In genomic region chr16:1259760-1260068, GRCh38 we compare ENCODE assay signal across 25 cellular contexts. TPM values are rescaled to one million over a fixed set of nuclear protein-coding genes. Genes with fewer than 3 reads are reported as not detected.
A peak's percentile ranks its signal among the peaks of the same experiment; 100 is the strongest.
DNase-seq lines count a peak whose midpoint lies in the region; ATAC-seq and TF ChIP-seq lines count a peak whose summit lies in the region.
"Had no signal": no experiment of that assay in that cellular context is flagged by ENCODE, and none has a peak within 500 bp of the region (broad histone marks: within the 10 kb centered on the region; RNA-seq: fewer than 3 reads in every experiment).

No MANE protein-coding gene starts in this region.

- no peak overlapping the region for H4K91ac ChIP-seq in neuronal stem cell (ENCODE audit: low read depth, low read length, poor library complexity)

- intact Hi-C loops in Right ventricle myocardium superior (cut with DNase I), result no loop called here
- intact Hi-C loops in heart right ventricle (cut with DNase I), result no loop called here

- in situ Hi-C loops in GM13976 (cut with MboI; ENCODE audit: low sequenced_read_pairs, unreplicated experiment), result no loop called here

- no peaks in the 10 kb centered on the region for H3K36me3 Mint-ChIP-seq in T-helper 17 cell (ENCODE audit: low read depth)
- H3K36me3 Mint-ChIP-seq: CD14-positive monocyte; CD8-positive, alpha-beta memory T cell had no signal

- H3K9me3 ChIP-seq in heart right ventricle, result no peaks in the 10 kb centered on the region
- no peaks in the 10 kb centered on the region for H3K9me3 ChIP-seq in NT2/D1 (ENCODE audit: insufficient read depth, low read length)
- H3K9me3 ChIP-seq in neuronal stem cell (replicated peaks in 1 of 2; ENCODE audit: control insufficient read depth in 2 of 2, insufficient read depth in 1 of 2, low read depth in 1 of 2, low read length in 2 of 2), result peaks cover 0 to 5% of the 10 kb centered on the region in 2 donors
- no peaks in the 10 kb centered on the region for H3K9me3 ChIP-seq in T-helper 17 cell (ENCODE audit: control insufficient read depth, low read length, poor library complexity, severe bottlenecking)
- H3K9me3 ChIP-seq: A549, BE2C had no signal

- no peak overlapping the region for H3K27ac ChIP-seq in heart right ventricle
- H3K27ac ChIP-seq in neuronal stem cell (replicated peaks; ENCODE audit: low read length), result no peak overlapping the region
- H3K27ac ChIP-seq: BLaER1 treated with 17β-estradiol and CSF1 and Interleukin-3, amounts not matched to agents 10 nM and 100 nM; GM23248 had no signal

- H3K27ac Mint-ChIP-seq in T-helper 17 cell, result no peak overlapping the region
- H3K27ac Mint-ChIP-seq: CD14-positive monocyte; CD4-positive, alpha-beta T cell; CD8-positive, alpha-beta memory T cell; H9 had no signal

- no peak overlapping the region for H3K4me2 ChIP-seq in neuronal stem cell (ENCODE audit: insufficient read depth, low read length, poor library complexity, severe bottlenecking)

- peak overlapping the region; percentile 80 for H3K23ac ChIP-seq in neuronal stem cell (ENCODE audit: low read depth, low read length, poor library complexity)

- DNase-seq in Right ventricle myocardium superior, result peak; percentile 17
- DNase-seq in heart right ventricle, result no peak
- peak; percentile 39 for DNase-seq in GM13976 (ENCODE audit: low spot score)
- DNase-seq in NT2/D1 (ENCODE audit: low read depth, low spot score), result no peak
- no peak for DNase-seq in neuronal stem cell (ENCODE audit: low spot score)
- DNase-seq in T-helper 17 cell, result no peak
- DNase-seq in hepatic stellate cell (ENCODE audit: low spot score), result no peak
- DNase-seq: 8988T; ACHN; AML-193; BE2C; CD4-positive, alpha-beta T cell; CD8-positive, alpha-beta memory T cell; DMS 273 treated with DMSO at 0.1 percent for 48 hours; DMS79; EL; GDM1; GM23248; H9 had no signal

- no peak for ATAC-seq in Right ventricle myocardium superior (ENCODE audit: poor library complexity)
- no peak for ATAC-seq in heart right ventricle
- ATAC-seq in T-helper 17 cell, result no peak
- ATAC-seq: GM12878, HCT116 had no signal

- H3K4me3 ChIP-seq in heart right ventricle (no peak overlapping the region), NT2/D1 (ENCODE audit: insufficient read length, low read depth) (no peak overlapping the region), neuronal stem cell (ENCODE audit: low read length in 2 of 2) (no peak overlapping the region)
- H3K4me3 ChIP-seq: GM12878, GM23248 had no signal

- H3K27me3 Mint-ChIP-seq in T-helper 17 cell, result peaks cover 17% of the 10 kb centered on the region

- peak overlapping the region; percentile 92 for H2AK5ac ChIP-seq in neuronal stem cell (ENCODE audit: low read depth, low read length)

- TF ChIP-seq CTCF in heart right ventricle (IDR thresholded peaks at IDR 0.05) (no peak), GM13976 (IDR thresholded peaks at IDR 0.05; ENCODE audit: borderline replicate concordance, control extremely low read depth, extremely low read depth, insufficient read depth, missing control alignments) (no peak)

- H3K18ac ChIP-seq in neuronal stem cell (ENCODE audit: low read length), result no peak overlapping the region

- H3K4me1 ChIP-seq in heart right ventricle (no peaks in the 10 kb centered on the region), NT2/D1 (ENCODE audit: insufficient read depth, insufficient read length) (no peaks in the 10 kb centered on the region), neuronal stem cell (ENCODE audit: control insufficient read depth in 2 of 2, insufficient read depth in 1 of 2, low read depth in 1 of 2, low read length in 2 of 2) (peaks cover 0 to 2% of the 10 kb centered on the region in 2 donors)
- H3K4me1 ChIP-seq: BE2C had no signal

- no peak overlapping the region for H2AFZ ChIP-seq in neuronal stem cell (ENCODE audit: low read length)
- H2AFZ ChIP-seq: GM23248 had no signal

- H2BK5ac ChIP-seq in neuronal stem cell (ENCODE audit: low read length), result peak overlapping the region; percentile 13

- H3K4ac ChIP-seq in neuronal stem cell (ENCODE audit: low read length), result no peak overlapping the region

- peaks cover 4% of the 10 kb centered on the region for H3K4me1 Mint-ChIP-seq in T-helper 17 cell

- no peaks in the 10 kb centered on the region for H3K36me3 ChIP-seq in heart right ventricle
- no peaks in the 10 kb centered on the region for H3K36me3 ChIP-seq in NT2/D1 (ENCODE audit: insufficient read depth, insufficient read length, low read length)
- no peaks in the 10 kb centered on the region for H3K36me3 ChIP-seq in neuronal stem cell (replicated peaks in 1 of 2; ENCODE audit: control insufficient read depth in 2 of 2, insufficient read depth in 2 of 2, low read length in 2 of 2)
- H3K36me3 ChIP-seq: BE2C; BLaER1 treated with 17β-estradiol and CSF1 and Interleukin-3, amounts not matched to agents 10 nM and 100 nM had no signal

- no peak overlapping the region for H2BK12ac ChIP-seq in neuronal stem cell (ENCODE audit: low read length)

- no peak overlapping the region for H4K8ac ChIP-seq in neuronal stem cell (ENCODE audit: low read depth, low read length)

- H2BK15ac ChIP-seq in neuronal stem cell (ENCODE audit: low read length), result peak overlapping the region; percentile 85

- H3K27me3 ChIP-seq in heart right ventricle (peaks cover 16 to 73% (median 65%) of the 10 kb centered on the region in 7 donors), NT2/D1 (ENCODE audit: insufficient read depth, insufficient read length) (peaks cover 49% of the 10 kb centered on the region), neuronal stem cell (ENCODE audit: control insufficient read depth in 3 of 3, insufficient read depth in 3 of 3, low read depth in 1 of 3, low read length in 3 of 3) (peaks cover 11 to 58% (median 38%) of the 10 kb centered on the region in 3 experiments)

- no peak overlapping the region for H2BK120ac ChIP-seq in neuronal stem cell (ENCODE audit: low read depth, low read length)

- no peak overlapping the region for H3K4me3 Mint-ChIP-seq in T-helper 17 cell
- H3K4me3 Mint-ChIP-seq: CD4-positive, alpha-beta T cell had no signal

- H3K14ac ChIP-seq in neuronal stem cell (ENCODE audit: low read length), result peak overlapping the region; percentile 82

- H3K79me1 ChIP-seq in neuronal stem cell (ENCODE audit: low read depth, low read length), result peaks cover 4% of the 10 kb centered on the region

- WGBS in heart right ventricle, 2 donors, result 22 to 32% methylated on average over 11 of the region's 11 CpGs
- no CpG with 5 or more reads among the region's 11 CpGs for WGBS in neuronal stem cell (ENCODE audit: extremely low coverage in 2 of 2, insufficient read length in 2 of 2, insufficient replicate concordance in 1 of 2), 2 donors

- H3K9ac ChIP-seq in NT2/D1 (ENCODE audit: insufficient read length, low read depth) (peak overlapping the region; percentile 50), neuronal stem cell (ENCODE audit: low read depth, low read length, poor library complexity) (peak overlapping the region; percentile 44)
- H3K9ac ChIP-seq: GM23248 had no signal

RNA-seq across cellular contexts. Expression of gene TPSD1, which starts 3.8 kb away (rescaled TPM):
- 0.51 TPM for total RNA-seq in Right ventricle myocardium superior
- under 1 TPM in 3 of 10 donors, not detected in 7; 0.28 to 0.44 (median 0.33) TPM for total RNA-seq in heart right ventricle
- under 1 TPM; 0.12 to 0.51 TPM for polyA plus RNA-seq in heart right ventricle
- polyA plus RNA-seq in neuronal stem cell (2013, experiment 1 of 2), result 0.06 TPM
- polyA plus RNA-seq in neuronal stem cell (2013, experiment 2 of 2), result not detected
- total RNA-seq in T-helper 17 cell, result not detected
- total RNA-seq: CD4-positive, alpha-beta T cell; CD8-positive, alpha-beta memory T cell; GM12878; GM23248; H4; H9 had no signal
- polyA plus RNA-seq: A549; CD14-positive monocyte; CD8-positive, alpha-beta memory T cell; GM12878; GM23248 had no signal

RNA-seq across cellular contexts. Expression of gene TPSAB1, which starts 19.2 kb away (rescaled TPM):
- 7.1 TPM for total RNA-seq in Right ventricle myocardium superior
- total RNA-seq in heart right ventricle, result 10 to 100 TPM in 1 of 10 donors, 1 to 10 TPM in 7, under 1 TPM in 2; 0.53 to 11.4 (median 2.2) TPM
- polyA plus RNA-seq in heart right ventricle, result 1 to 10 TPM; 1.5 to 5.8 TPM
- polyA plus RNA-seq in neuronal stem cell (2013, experiment 1 of 2), result not detected
- polyA plus RNA-seq in neuronal stem cell (2013, experiment 2 of 2), result not detected
- not detected for total RNA-seq in T-helper 17 cell
- total RNA-seq: CD8-positive, alpha-beta memory T cell; GM12878; GM23248; H4; H9 had no signal
- polyA plus RNA-seq: A549; CD14-positive monocyte; CD8-positive, alpha-beta memory T cell; GM23248 had no signal

RNA-seq across cellular contexts. Expression of gene TPSB2, which starts 29.7 kb away (rescaled TPM):
- total RNA-seq in Right ventricle myocardium superior, result 10.1 TPM
- 1 to 10 TPM in 7 of 10 donors, under 1 TPM in 3; 0.33 to 5.2 (median 1.8) TPM for total RNA-seq in heart right ventricle
- polyA plus RNA-seq in heart right ventricle, result 1 to 10 TPM; 1.7 to 6.4 TPM
- not detected for polyA plus RNA-seq in neuronal stem cell (2013, experiment 1 of 2)
- not detected for polyA plus RNA-seq in neuronal stem cell (2013, experiment 2 of 2)
- total RNA-seq in T-helper 17 cell, result not detected
- total RNA-seq: CD4-positive, alpha-beta T cell; CD8-positive, alpha-beta memory T cell; GM12878; GM23248; H9 had no signal
- polyA plus RNA-seq: A549; CD14-positive monocyte; CD8-positive, alpha-beta memory T cell; GM12878; GM23248 had no signal

RNA-seq across cellular contexts. Expression of gene TPSG1, which starts 34.6 kb away (rescaled TPM):
- total RNA-seq in Right ventricle myocardium superior (0.19 TPM), heart right ventricle (under 1 TPM in 1 of 10 donors, not detected in 9; 0.37 TPM), T-helper 17 cell (not detected)
- under 1 TPM in 1 of 2 donors, not detected in 1; 0.06 TPM for polyA plus RNA-seq in heart right ventricle
- not detected for polyA plus RNA-seq in neuronal stem cell (2013, experiment 1 of 2)
- not detected for polyA plus RNA-seq in neuronal stem cell (2013, experiment 2 of 2)
- total RNA-seq: CD4-positive, alpha-beta T cell; CD8-positive, alpha-beta memory T cell; GM12878; GM23248; H9 had no signal
- polyA plus RNA-seq: A549; CD14-positive monocyte; CD8-positive, alpha-beta memory T cell; GM12878; GM23248 had no signal

RNA-seq across cellular contexts. Expression of gene UBE2I, which starts 49.7 kb away (rescaled TPM):
- total RNA-seq in Right ventricle myocardium superior (77.2 TPM), heart right ventricle (10 to 100 TPM; 70.6 to 99.8 (median 84.6) TPM), T-helper 17 cell (100 to 1,000 TPM; 233 to 249 TPM)
- 10 to 100 TPM; 63.1 to 76.4 TPM for polyA plus RNA-seq in heart right ventricle
- polyA plus RNA-seq in neuronal stem cell (2013, experiment 1 of 2), result 253 TPM
- polyA plus RNA-seq in neuronal stem cell (2013, experiment 2 of 2), result 258 TPM

Comparison
In these comparisons a context has a peak if more than half of its experiments do, and no peak if none do; other contexts are left out.
1. DNase-seq: peak in Right ventricle myocardium superior (single experiment) and GM13976 (single experiment); none in heart right ventricle (0 of 2), NT2/D1 (single experiment), neuronal stem cell (single experiment), T-helper 17 cell (0 of 3) and hepatic stellate cell (single experiment).